ENCODE assay signal across 1 cellular context in genomic region chr3:196694202-196694638, GRCh38.
TF ChIP-seq lines count a peak whose summit lies in the region.

No MANE protein-coding gene starts in this region.

TF ChIP-seq in GM12878, 131 proteins besides CTCF, POLR2A, EP300 and RAD21:
- TF ChIP-seq EGR1 (IDR thresholded peaks at IDR 0.05; ENCODE audit: borderline replicate concordance in 1 of 2, low read depth in 2 of 2, low read length in 2 of 2) (peak; percentile 69 to 72), ZBTB33 (IDR thresholded peaks at IDR 0.05) (no peak), CEBPZ (IDR thresholded peaks at IDR 0.05; ENCODE audit: low read depth, low read length) (no peak), KDM1A (IDR thresholded peaks at IDR 0.05; ENCODE audit: borderline replicate concordance) (no peak), E2F4 (IDR thresholded peaks at IDR 0.05; ENCODE audit: low read depth, low read length) (no peak), SKIL (IDR thresholded peaks at IDR 0.05; ENCODE audit: low read depth, poor library complexity, severe bottlenecking) (no peak)
TF ChIP-seq in GM12878: peak in this region for 1.
